Comparison of ENCODE assay signal across 8 cellular contexts in genomic region chr15:100849021-100849831, GRCh38. TPM values are rescaled to one million over a fixed set of nuclear protein-coding genes. Genes with fewer than 3 reads are reported as not detected.
DNase-seq lines count a peak whose midpoint lies in the region; ATAC-seq and TF ChIP-seq lines count a peak whose summit lies in the region.

No MANE protein-coding gene starts in this region.

- H3K4me3 Mint-ChIP-seq in activated naive CD8-positive, alpha-beta T cell treated with anti-CD3 and anti-CD28 coated beads for 36 hours, result peak overlapping the region; percentile 76

- H3K9me3 Mint-ChIP-seq in activated naive CD8-positive, alpha-beta T cell treated with anti-CD3 and anti-CD28 coated beads for 36 hours, result no peaks in the 10 kb centered on the region

- H3K9me3 ChIP-seq in BE2C, result no peaks in the 10 kb centered on the region
- no peaks in the 10 kb centered on the region for H3K9me3 ChIP-seq in right atrium auricular region

- H3K36me3 ChIP-seq in BE2C (no peaks in the 10 kb centered on the region), right atrium auricular region (no peaks in the 10 kb centered on the region)

- peaks cover 3% of the 10 kb centered on the region for H3K4me1 Mint-ChIP-seq in activated naive CD8-positive, alpha-beta T cell treated with anti-CD3 and anti-CD28 coated beads for 36 hours

- peak; percentile 51 for ATAC-seq in GM21723 (IDR thresholded peaks at IDR 0.05; ENCODE audit: unreplicated experiment)
- ATAC-seq in HG02973 (IDR thresholded peaks at IDR 0.05; ENCODE audit: unreplicated experiment), result no peak

- H3K27ac ChIP-seq in right atrium auricular region (no peak overlapping the region), skin epidermis (peak overlapping the region in 6 of 21 experiments; percentile 1 to 54 (median 46))

- TF ChIP-seq CTCF in BE2C (IDR thresholded peaks at IDR 0.05; ENCODE audit: low read depth, low read length) (peak; percentile 36; the same call in 1 of the 2 replicates), right atrium auricular region (IDR thresholded peaks at IDR 0.05) (peak in 1 of 2 donors; percentile 45)

- H3K4me3 ChIP-seq in BE2C (ENCODE audit: low read depth, low read length) (peak overlapping the region; percentile 66), right atrium auricular region (peak overlapping the region; percentile 32 to 45), skin epidermis (peak overlapping the region; percentile 31 to 55 (median 47))

- DNase-seq in BE2C (peak; percentile 77), RPMI7951 (ENCODE audit: low read depth) (peak; percentile 78), right atrium auricular region (ENCODE audit: low spot score) (peak; percentile 50), NK-92 (lab: John Stamatoyannopoulos, UW; ENCODE audit: unreplicated experiment) (no peak)
- peak; percentile 73 for DNase-seq in activated naive CD8-positive, alpha-beta T cell treated with anti-CD3 and anti-CD28 coated beads for 36 hours

- H3K36me3 Mint-ChIP-seq in activated naive CD8-positive, alpha-beta T cell treated with anti-CD3 and anti-CD28 coated beads for 36 hours, result no peaks in the 10 kb centered on the region

- H3K27me3 Mint-ChIP-seq in activated naive CD8-positive, alpha-beta T cell treated with anti-CD3 and anti-CD28 coated beads for 36 hours, result peaks cover 40% of the 10 kb centered on the region

- H3K4me1 ChIP-seq in BE2C (no peaks in the 10 kb centered on the region), right atrium auricular region (no peaks in the 10 kb centered on the region)

- H3K27ac Mint-ChIP-seq in activated naive CD8-positive, alpha-beta T cell treated with anti-CD3 and anti-CD28 coated beads for 36 hours, result no peak overlapping the region

- no peaks in the 10 kb centered on the region for H3K27me3 ChIP-seq in BE2C
- H3K27me3 ChIP-seq in right atrium auricular region, result no peaks in the 10 kb centered on the region

RNA-seq across cellular contexts. Expression of gene ALDH1A3, which starts 30.4 kb away (rescaled TPM):
- polyA plus RNA-seq in BE2C (2012; ENCODE audit: insufficient read depth, insufficient read length, low read depth), result not detected
- 158 and 217 TPM in 2 replicates for total RNA-seq in RPMI7951 (2014; rRNA removed; shearing (Covaris generic))
- not detected for total RNA-seq in activated naive CD8-positive, alpha-beta T cell treated with anti-CD3 and anti-CD28 coated beads for 36 hours
- 10 to 100 TPM; 14.7 to 19.7 TPM for total RNA-seq in right atrium auricular region

Comparison
In these comparisons a context has a peak if more than half of its experiments do, and no peak if none do; other contexts are left out.
1. RNA of gene ALDH1A3, which starts 30.4 kb away (total RNA-seq): 158 to 217 TPM in RPMI7951 and 14.7 to 19.7 TPM in right atrium auricular region; not detected in activated naive CD8-positive, alpha-beta T cell treated with anti-CD3 and anti-CD28 coated beads for 36 hours; every median in the first group is over 10 times any median in the second.
2. Peak in every context shown above with its lines, with median percentiles within 50 percentile points of each other: H3K4me3 ChIP-seq.